ENCODE assay signal across 12 cellular contexts in genomic region chr19:18764591-18765051, GRCh38. TPM values are rescaled to one million over a fixed set of nuclear protein-coding genes. Genes with fewer than 3 reads are reported as not detected.
DNase-seq lines count a peak whose midpoint lies in the region; ATAC-seq and FAIRE-seq lines count a peak whose summit lies in the region.
"Had no signal": no experiment of that assay in that cellular context is flagged by ENCODE, and none has a peak within 500 bp of the region (broad histone marks: within the 10 kb centered on the region; RNA-seq: fewer than 3 reads in every experiment).

No MANE protein-coding gene starts in this region.

- peak; percentile 49 for DNase-seq in DMS53 (lab: John Stamatoyannopoulos, UW)
- no peak for DNase-seq in DMS53 treated with DMSO at 0.1 percent for 48 hours (lab: John Stamatoyannopoulos, UW; ENCODE audit: unreplicated experiment)
- DNase-seq in RPMI8226: peak; percentile 81
- DNase-seq in kidney tubule cell (ENCODE audit: low spot score): peak; percentile 75
- peak; percentile 39 for DNase-seq in urothelium cell line (ENCODE audit: low spot score)
- DNase-seq in SHP77 (lab: John Stamatoyannopoulos, UW): no peak
- no peak for DNase-seq in occipital lobe (lab: John Stamatoyannopoulos, UW)
- DNase-seq: activated CD4-positive, alpha-beta memory T cell treated with anti-CD3 and anti-CD28 coated beads, Interleukin-2, amount 10 ng/mL, durations not matched to agents 7 days and 5 days; mesendoderm had no signal

- ATAC-seq in GM21723 (IDR thresholded peaks at IDR 0.05; ENCODE audit: unreplicated experiment): no peak

- FAIRE-seq in urothelium cell line (lab: Jason Lieb, UNC): no peak
- FAIRE-seq: endothelial cell of umbilical vein had no signal

RNA-seq across cellular contexts. Expression of gene COMP, which starts 26.5 kb away (rescaled TPM):
- not detected for total RNA-seq in occipital lobe
- total RNA-seq: activated CD4-positive, alpha-beta memory T cell treated with anti-CD3 and anti-CD28 coated beads, Interleukin-2, amount 10 ng/mL, durations not matched to agents 7 days and 5 days; activated T-helper 1 cell treated with anti-CD3 and anti-CD28 coated beads, Interleukin-12 subunit alpha, Interleukin-12 subunit beta, Interleukin-2, Interleukin-4 antibody, amounts not matched to agents 30 ng/mL and 10 ng/mL and 1 ng/mL, durations not matched to agents 14 hours and 24 hours and 36 hours; endothelial cell of umbilical vein had no signal

Comparison
In these comparisons a context has a peak if more than half of its experiments do, and no peak if none do; other contexts are left out.
1. DNase-seq: peak in DMS53 (single experiment), RPMI8226 (single experiment), kidney tubule cell (single experiment) and urothelium cell line (single experiment); none in DMS53 treated with DMSO at 0.1 percent for 48 hours (single experiment), SHP77 (0 of 2) and occipital lobe (single experiment).